ENCODE assay signal across 14 cellular contexts in genomic region chr19:6275170-6275744, GRCh38. TPM values are rescaled to one million over a fixed set of nuclear protein-coding genes. Genes with fewer than 3 reads are reported as not detected.
DNase-seq lines count a peak whose midpoint lies in the region; ATAC-seq and TF ChIP-seq lines count a peak whose summit lies in the region.
"Had no signal": no experiment of that assay in that cellular context is flagged by ENCODE, and none has a peak within 500 bp of the region (broad histone marks: within the 10 kb centered on the region; RNA-seq: fewer than 3 reads in every experiment).

No MANE protein-coding gene starts in this region.

- peak overlapping the region; percentile 8 to 99 (median 95); a peak in 17 of 22 replicates for H3K4me2 ChIP-seq in BLaER1 treated with 17β-estradiol and CSF1 and Interleukin-3, amounts not matched to agents 10 nM and 100 nM

- CTCF ChIA-PET in RWPE1 (lab: Yijun Ruan, JAX) = interaction anchor here (1.3 kb wide), 1 partner anchor 57 kb away, joined by 6 read pairs; no protein-coding TSS in a partner anchor

- WGBS in psoas muscle, 3 donors = 41 to 63% (median 42%) methylated on average over 18 of the region's 18 CpGs

- H3K4me1 ChIP-seq in BLaER1 treated with 17β-estradiol and CSF1 and Interleukin-3, amounts not matched to agents 10 nM and 100 nM = peaks cover 52 to 77% (median 70%) of the 10 kb centered on the region in 10 experiments
- H3K4me1 ChIP-seq in right atrium auricular region (peaks cover 0 to 92% of the 10 kb centered on the region in 2 donors), psoas muscle (peaks cover 83% of the 10 kb centered on the region)

- H3K4me3 ChIP-seq in BLaER1 treated with 17β-estradiol and CSF1 and Interleukin-3, amounts not matched to agents 10 nM and 100 nM = no peak overlapping the region
- H3K4me3 ChIP-seq in right atrium auricular region (no peak overlapping the region), psoas muscle (peak overlapping the region; percentile 56)

- peaks cover 87 to 92% (median 90%) of the 10 kb centered on the region in 11 experiments; a peak in 21 of 22 replicates for H4K20me1 ChIP-seq in BLaER1 treated with 17β-estradiol and CSF1 and Interleukin-3, amounts not matched to agents 10 nM and 100 nM

- no peak overlapping the region; a peak in 1 of 22 replicates for H3K9ac ChIP-seq in BLaER1 treated with 17β-estradiol and CSF1 and Interleukin-3, amounts not matched to agents 10 nM and 100 nM

- DNase-seq in RWPE1 (ENCODE audit: low spot score) (no peak), right atrium auricular region (ENCODE audit: low spot score) (no peak), psoas muscle (no peak), NCI-H187 treated with DMSO at 0.1 percent for 48 hours (lab: John Stamatoyannopoulos, UW) (no peak), NCI-H524 treated with DMSO at 0.1 percent for 48 hours (lab: John Stamatoyannopoulos, UW) (no peak), SIG-M5 treated with dmso at 0.1 percent for 504 hours (lab: John Stamatoyannopoulos, UW; ENCODE audit: unreplicated experiment) (no peak)
- DNase-seq: activated T-cell treated with anti-CD3 and anti-CD28 coated beads, Interleukin-2, amount 50 U/mL, for 48 hours; CD4-positive, alpha-beta memory T cell; cortex of kidney; stimulated activated CD4-positive, alpha-beta T cell treated with anti-CD3 and anti-CD28 coated beads, Interleukin-4, amount 100 ng/mL, for 1 hour; T1000 had no signal

- peaks cover 0 to 2% (median 0%) of the 10 kb centered on the region in 11 experiments; a peak in 9 of 22 replicates for H3K9me3 ChIP-seq in BLaER1 treated with 17β-estradiol and CSF1 and Interleukin-3, amounts not matched to agents 10 nM and 100 nM (replicated peaks in 1 of 11)
- H3K9me3 ChIP-seq in right atrium auricular region (no peaks in the 10 kb centered on the region), psoas muscle (no peaks in the 10 kb centered on the region)

- intact Hi-C loops in psoas muscle (cut with DNase I) = loop anchor here (10.0 kb wide), 2 partner anchors 50 to 300 kb away; partner anchors contain the start of gene RANBP3 (in 1 of the 2)

- ATAC-seq in psoas muscle (no peak), GM21723 (IDR thresholded peaks at IDR 0.05; ENCODE audit: unreplicated experiment) (no peak)

- POLR2A ChIA-PET in RWPE1 (lab: Yijun Ruan, JAX; ENCODE audit: low non-redundant PET) = no interaction called here

- H3K36me3 ChIP-seq in BLaER1 treated with 17β-estradiol and CSF1 and Interleukin-3, amounts not matched to agents 10 nM and 100 nM = peaks cover 18 to 77% (median 47%) of the 10 kb centered on the region in 11 experiments
- H3K36me3 ChIP-seq in right atrium auricular region (peaks cover 2% of the 10 kb centered on the region), psoas muscle (ENCODE audit: insufficient read depth in 1 of 2, low read depth in 1 of 2) (peaks cover 0 to 3% of the 10 kb centered on the region in 2 donors)

- 0 out of 22 replicates have a peak overlapping the region, but pooled peaks of 1 of the 11 experiments have one; percentile 0 for H3K27ac ChIP-seq in BLaER1 treated with 17β-estradiol and CSF1 and Interleukin-3, amounts not matched to agents 10 nM and 100 nM
- H3K27ac ChIP-seq in RWPE1 = peak overlapping the region; percentile 100
- peak overlapping the region; percentile 88 to 94 for H3K27ac ChIP-seq in right atrium auricular region
- peak overlapping the region; percentile 94 for H3K27ac ChIP-seq in psoas muscle

- TF ChIP-seq CTCF in RWPE1 (conservative IDR thresholded peaks at IDR 0.05; ENCODE audit: low read depth) = no peak
- TF ChIP-seq CTCF in right atrium auricular region (IDR thresholded peaks at IDR 0.05) = no peak
- TF ChIP-seq CTCF in psoas muscle (IDR thresholded peaks at IDR 0.05) = no peak

- no peaks in the 10 kb centered on the region for H3K27me3 ChIP-seq in BLaER1 treated with 17β-estradiol and CSF1 and Interleukin-3, amounts not matched to agents 10 nM and 100 nM
- no peaks in the 10 kb centered on the region for H3K27me3 ChIP-seq in right atrium auricular region
- H3K27me3 ChIP-seq in psoas muscle (ENCODE audit: insufficient read depth in 3 of 3, low read length in 2 of 3) = no peaks in the 10 kb centered on the region

RNA-seq across cellular contexts. Expression of gene MLLT1, which starts 4.5 kb away (rescaled TPM):
- total RNA-seq in right atrium auricular region (10 to 100 TPM; 21.2 to 36.9 TPM), psoas muscle (10 to 100 TPM; 35.8 to 51.7 (median 44.0) TPM)
- polyA plus RNA-seq in psoas muscle = 10 to 100 TPM; 24.2 to 34.2 (median 25.2) TPM

RNA-seq across cellular contexts. Expression of gene ACER1, which starts 58.2 kb away (rescaled TPM):
- under 1 TPM in 1 of 2 donors, not detected in 1; 0.24 TPM for total RNA-seq in right atrium auricular region
- not detected for total RNA-seq in psoas muscle
- polyA plus RNA-seq in psoas muscle = not detected
- total RNA-seq: myocyte had no signal
